In the genomic region with DNA sequence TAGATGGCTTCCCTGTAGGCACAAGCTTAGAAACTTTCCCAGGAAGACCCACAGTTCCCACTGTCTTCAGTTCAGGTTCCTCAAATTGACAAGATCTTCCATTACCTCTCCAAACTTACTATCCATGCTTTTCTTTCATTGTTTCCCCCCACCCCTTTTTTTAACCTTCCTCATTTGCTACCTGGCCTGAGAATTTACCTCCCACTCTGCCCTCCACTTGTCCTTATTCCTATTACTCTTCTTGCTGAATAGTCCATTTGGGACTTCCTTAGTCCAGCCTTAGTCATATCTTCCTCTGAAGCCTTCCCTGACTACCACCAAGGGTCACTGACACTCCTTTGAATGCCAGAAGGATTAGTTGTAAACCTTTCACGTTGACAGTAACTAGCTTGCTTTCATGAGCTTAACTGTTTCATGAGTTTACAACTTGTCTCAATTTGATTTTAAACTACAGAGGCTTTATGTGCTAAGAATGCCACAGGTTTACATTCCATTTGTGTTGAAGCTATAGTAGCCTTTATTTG, we compare ENCODE assay signal across 10 cellular contexts. TPM values are rescaled to one million over a fixed set of nuclear protein-coding genes. Genes with fewer than 3 reads are reported as not detected.
DNase-seq lines count a peak whose midpoint lies in the region; ATAC-seq and TF ChIP-seq lines count a peak whose summit lies in the region.
"Had no signal": no experiment of that assay in that cellular context is flagged by ENCODE, and none has a peak within 500 bp of the region (broad histone marks: within the 10 kb centered on the region; RNA-seq: fewer than 3 reads in every experiment).

No MANE protein-coding gene starts in this region.

- H3K9me3 Mint-ChIP-seq in activated CD4-positive, alpha-beta T cell treated with anti-CD3 and anti-CD28 coated beads, Interleukin-2, amount 10 ng/mL, durations not matched to agents 24 days and 14 days = no peaks in the 10 kb centered on the region
- H3K9me3 Mint-ChIP-seq in CD14-positive monocyte = peaks cover 0 to 3% (median 0%) of the 10 kb centered on the region in 7 donors
- H3K9me3 Mint-ChIP-seq: stimulated activated naive CD8-positive, alpha-beta T cell treated with anti-CD3 and anti-CD28 coated beads, Interleukin-15, amount 100 ng/mL, for 72 hours had no signal

- H3K27me3 ChIP-seq in gastroesophageal sphincter (no peaks in the 10 kb centered on the region), stomach (peaks cover 0 to 3% (median 0%) of the 10 kb centered on the region in 3 donors)

- no peaks in the 10 kb centered on the region for H3K27me3 Mint-ChIP-seq in activated CD4-positive, alpha-beta T cell treated with anti-CD3 and anti-CD28 coated beads, Interleukin-2, amount 10 ng/mL, durations not matched to agents 24 days and 14 days
- H3K27me3 Mint-ChIP-seq in T-helper 17 cell (peaks cover 9% of the 10 kb centered on the region), CD14-positive monocyte (ENCODE audit: low read depth in 3 of 3) (peaks cover 0 to 2% (median 0%) of the 10 kb centered on the region in 3 donors)
- H3K27me3 Mint-ChIP-seq: stimulated activated naive CD8-positive, alpha-beta T cell treated with anti-CD3 and anti-CD28 coated beads, Interleukin-15, amount 100 ng/mL, for 72 hours had no signal

- 0 to 9% methylated on average over 1 of the region's 1 CpG for WGBS in gastroesophageal sphincter (ENCODE audit: low coverage in 1 of 2), 2 donors
- WGBS in stomach, 5 donors = 17 to 38% (median 34%) methylated on average over 1 of the region's 1 CpG
- WGBS in lower leg skin, 2 donors = 18 to 22% methylated on average over 1 of the region's 1 CpG

- peaks cover 7 to 39% (median 8%) of the 10 kb centered on the region in 3 donors for H3K4me1 ChIP-seq in gastroesophageal sphincter
- peaks cover 22 to 41% (median 36%) of the 10 kb centered on the region in 4 donors for H3K4me1 ChIP-seq in stomach

- intact Hi-C loops in activated CD4-positive, alpha-beta T cell treated with anti-CD3 and anti-CD28 coated beads, Interleukin-2, amount 10 ng/mL, durations not matched to agents 24 days and 14 days (cut with micrococcal nuclease) = loop anchor here (5.0 kb wide), 1 partner anchor 331 kb away; a partner anchor contains a TSS
- intact Hi-C loops in stomach (cut with DNase I; ENCODE audit: low total_unique reads) (loop anchor here (10.0 kb wide), 1 partner anchor 127 kb away; a partner anchor contains a TSS), CD14-positive monocyte (cut with micrococcal nuclease) (no loop called here), lower leg skin (cut with DNase I; ENCODE audit: low total_unique reads) (no loop called here)

- peaks cover 22% of the 10 kb centered on the region for H3K4me1 Mint-ChIP-seq in activated CD4-positive, alpha-beta T cell treated with anti-CD3 and anti-CD28 coated beads, Interleukin-2, amount 10 ng/mL, durations not matched to agents 24 days and 14 days
- H3K4me1 Mint-ChIP-seq in T-helper 17 cell (peaks cover 35% of the 10 kb centered on the region), CD14-positive monocyte (peaks cover 26% of the 10 kb centered on the region)

- TF ChIP-seq EP300 in gastroesophageal sphincter (IDR thresholded peaks at IDR 0.05) (no peak), stomach (IDR thresholded peaks at IDR 0.05) (no peak)

- ATAC-seq in T-helper 17 cell (no peak), gastroesophageal sphincter (no peak)
- no peak for ATAC-seq in activated CD4-positive, CD25-positive, alpha-beta regulatory T cell treated with anti-CD3 and anti-CD28 coated beads, Interleukin-2, amount 50 U/mL, for 24 hours

- no peak for DNase-seq in activated CD4-positive, alpha-beta T cell treated with anti-CD3 and anti-CD28 coated beads, Interleukin-2, amount 10 ng/mL, durations not matched to agents 24 days and 14 days
- no peak for DNase-seq in activated CD4-positive, alpha-beta T cell treated with anti-CD3 and anti-CD28 coated beads for 1 hour
- DNase-seq in T-helper 17 cell = no peak
- DNase-seq in stomach = no peak
- DNase-seq in CD14-positive monocyte (ENCODE audit: low spot score) = no peak
- no peak for DNase-seq in lower leg skin (ENCODE audit: low spot score in 2 of 2)
- DNase-seq: stimulated activated naive CD8-positive, alpha-beta T cell treated with anti-CD3 and anti-CD28 coated beads, Interleukin-15, amount 100 ng/mL, for 72 hours had no signal

- H3K36me3 ChIP-seq in gastroesophageal sphincter (no peaks in the 10 kb centered on the region), stomach (no peaks in the 10 kb centered on the region)

- TF ChIP-seq POLR2A in gastroesophageal sphincter (IDR thresholded peaks at IDR 0.05) (no peak), stomach (IDR thresholded peaks at IDR 0.05) (no peak), lower leg skin (IDR thresholded peaks at IDR 0.05) (no peak)

- H3K27ac ChIP-seq in gastroesophageal sphincter = peak overlapping the region; percentile 77 to 98 (median 92)
- H3K27ac ChIP-seq in stomach = peak overlapping the region in 4 of 5 donors; percentile 91 to 97 (median 92)

- TF ChIP-seq CTCF in gastroesophageal sphincter (IDR thresholded peaks at IDR 0.05) (no peak), stomach (IDR thresholded peaks at IDR 0.05) (no peak), CD14-positive monocyte (IDR thresholded peaks at IDR 0.05) (no peak), lower leg skin (IDR thresholded peaks at IDR 0.05) (no peak)

- no peaks in the 10 kb centered on the region for H3K9me3 ChIP-seq in T-helper 17 cell (ENCODE audit: control insufficient read depth, low read length, poor library complexity, severe bottlenecking)
- no peaks in the 10 kb centered on the region for H3K9me3 ChIP-seq in gastroesophageal sphincter
- no peaks in the 10 kb centered on the region for H3K9me3 ChIP-seq in stomach

- no peak overlapping the region for H3K4me3 ChIP-seq in gastroesophageal sphincter
- no peak overlapping the region for H3K4me3 ChIP-seq in stomach
- H3K4me3 ChIP-seq in lower leg skin (ENCODE audit: low read depth, poor library complexity, severe bottlenecking) = no peak overlapping the region

- no peaks in the 10 kb centered on the region for H3K36me3 Mint-ChIP-seq in activated CD4-positive, alpha-beta T cell treated with anti-CD3 and anti-CD28 coated beads, Interleukin-2, amount 10 ng/mL, durations not matched to agents 24 days and 14 days (ENCODE audit: low read depth)
- H3K36me3 Mint-ChIP-seq in T-helper 17 cell (ENCODE audit: low read depth) = peaks cover 5% of the 10 kb centered on the region
- H3K36me3 Mint-ChIP-seq in CD14-positive monocyte = no peaks in the 10 kb centered on the region

- H3K4me3 Mint-ChIP-seq in activated CD4-positive, alpha-beta T cell treated with anti-CD3 and anti-CD28 coated beads, Interleukin-2, amount 10 ng/mL, durations not matched to agents 24 days and 14 days = peak overlapping the region; percentile 99
- H3K4me3 Mint-ChIP-seq in T-helper 17 cell (peak overlapping the region; percentile 100), CD14-positive monocyte (no peak overlapping the region)

- H3K27ac Mint-ChIP-seq in activated CD4-positive, alpha-beta T cell treated with anti-CD3 and anti-CD28 coated beads, Interleukin-2, amount 10 ng/mL, durations not matched to agents 24 days and 14 days = no peak overlapping the region
- H3K27ac Mint-ChIP-seq in T-helper 17 cell (peak overlapping the region; percentile 98), CD14-positive monocyte (no peak overlapping the region)

RNA-seq across cellular contexts. Expression of a gene that starts 1.2 kb away (rescaled TPM):
- total RNA-seq in activated CD4-positive, alpha-beta T cell treated with anti-CD3 and anti-CD28 coated beads, Interleukin-2, amount 10 ng/mL, durations not matched to agents 24 days and 14 days = 56.2 and 57.2 TPM in 2 replicates
- 10 to 100 TPM; 19.9 to 28.1 TPM for total RNA-seq in T-helper 17 cell
- 100 to 1,000 TPM; 146 to 274 (median 235) TPM for total RNA-seq in gastroesophageal sphincter
- total RNA-seq in stomach = 100 to 1,000 TPM in 1 of 5 donors, 10 to 100 TPM in 4; 10.1 to 270 (median 54.5) TPM
- 10 to 100 TPM; 15.7 to 42.3 (median 23.9) TPM for polyA plus RNA-seq in stomach
- polyA plus RNA-seq in CD14-positive monocyte = 10 to 100 TPM; 33.2 to 44.0 TPM
- 10 to 100 TPM; 22.7 to 53.8 (median 30.8) TPM for total RNA-seq in lower leg skin

RNA-seq across cellular contexts. Expression of a gene that starts 37.7 kb away (rescaled TPM):
- not detected in 2 replicates for total RNA-seq in activated CD4-positive, alpha-beta T cell treated with anti-CD3 and anti-CD28 coated beads, Interleukin-2, amount 10 ng/mL, durations not matched to agents 24 days and 14 days
- total RNA-seq in T-helper 17 cell (not detected), gastroesophageal sphincter (not detected), stomach (not detected), lower leg skin (not detected)
- polyA plus RNA-seq in stomach (not detected), CD14-positive monocyte (not detected)
- total RNA-seq: T-helper 2 cell treated with Interferon-gamma antibody and Interleukin-4, amounts not matched to agents 100 ng/mL and 5 ng/mL, for 36 hours had no signal

RNA-seq across cellular contexts. Expression of a gene that starts 53.8 kb away (rescaled TPM):
- total RNA-seq in activated CD4-positive, alpha-beta T cell treated with anti-CD3 and anti-CD28 coated beads, Interleukin-2, amount 10 ng/mL, durations not matched to agents 24 days and 14 days = 9.2 and 10.6 TPM in 2 replicates
- total RNA-seq in T-helper 17 cell (1 to 10 TPM; 7.5 to 7.7 TPM), gastroesophageal sphincter (10 to 100 TPM; 14.5 to 46.9 (median 21.5) TPM), stomach (10 to 100 TPM in 2 of 5 donors, 1 to 10 TPM in 3; 4.6 to 36.8 (median 9.2) TPM), lower leg skin (1 to 10 TPM in 3 of 4 donors, not detected in 1; 1.4 to 2.3 (median 1.8) TPM)
- polyA plus RNA-seq in stomach (1 to 10 TPM; 2.3 to 3.1 (median 2.7) TPM), CD14-positive monocyte (under 1 TPM in 1 of 2 donors, not detected in 1; 0.26 TPM)

Comparison
In these comparisons a context has a peak if more than half of its experiments do, and no peak if none do; other contexts are left out.
1. H3K4me3 Mint-ChIP-seq: peak in activated CD4-positive, alpha-beta T cell treated with anti-CD3 and anti-CD28 coated beads, Interleukin-2, amount 10 ng/mL, durations not matched to agents 24 days and 14 days (single experiment) and T-helper 17 cell (single experiment); none in CD14-positive monocyte (0 of 2).
2. intact Hi-C loops: an anchor here in activated CD4-positive, alpha-beta T cell treated with anti-CD3 and anti-CD28 coated beads, Interleukin-2, amount 10 ng/mL, durations not matched to agents 24 days and 14 days (5.0 kb wide) and stomach (10.0 kb wide); none called in CD14-positive monocyte and lower leg skin.